ENCODE assay signal across 21 cellular contexts in genomic region chr9:27358007-27358406, GRCh38.
"Had no signal": no experiment of that assay in that cellular context is flagged by ENCODE, and none has a peak within 500 bp of the region (broad histone marks: within the 10 kb centered on the region; RNA-seq: fewer than 3 reads in every experiment).

No MANE protein-coding gene starts in this region.

- H3K27me3 ChIP-seq: MG63 had no signal

- DNase-seq: IMR-90, Karpas-422, KG1, MG63, NCI-H1092, NCI-H1105 treated with DMSO at 0.1 percent for 48 hours, NCI-H1436, NCI-H187, NCI-H2029, NCI-H2081 treated with DMSO at 0.1 percent for 48 hours, NCI-H226, NCI-H446, NCI-H510A, NCI-H524 treated with DMSO at 0.1 percent for 48 hours, NCI-H69, NCI-H774, RPMI8226, SHP77, SK-N-SH, SW 1271 had no signal

- H3K9me3 ChIP-seq: MG63, SK-N-SH had no signal

- ATAC-seq: HepG2 had no signal

- H3K4me3 ChIP-seq: MG63 had no signal

- H3K36me3 ChIP-seq: MG63 had no signal
